Comparison of ENCODE assay signal across 8 cellular contexts in genomic region chr4:71338846-71339593, GRCh38. TPM values are rescaled to one million over a fixed set of nuclear protein-coding genes. Genes with fewer than 3 reads are reported as not detected.
DNase-seq lines count a peak whose midpoint lies in the region; ATAC-seq, FAIRE-seq and TF ChIP-seq lines count a peak whose summit lies in the region.

TSS of gene SLC4A4 (plus strand) at chr4:71339020.

- TF ChIP-seq POLR2A in GM12891 (IDR thresholded peaks at IDR 0.05; ENCODE audit: low read depth, low read length) (no peak), H1 (IDR thresholded peaks at IDR 0.05; ENCODE audit: control extremely low read depth in 1 of 2, low read depth in 2 of 2, low read length in 2 of 2) (no peak)

- no peaks in the 10 kb centered on the region for H3K4me1 ChIP-seq in H1 (replicated peaks in 1 of 4; ENCODE audit: control insufficient read depth in 3 of 4, insufficient read depth in 4 of 4, low read length in 3 of 4)
- no peaks in the 10 kb centered on the region for H3K4me1 ChIP-seq in hepatocyte (ENCODE audit: insufficient read depth)

- H3K79me2 ChIP-seq in H1 (ENCODE audit: control insufficient read depth in 1 of 2, insufficient read depth in 2 of 2, low read length in 2 of 2) (no peaks in the 10 kb centered on the region), hepatocyte (no peaks in the 10 kb centered on the region)

- no peak within 1 kb of the TSS for H3K14ac ChIP-seq in H1 (ENCODE audit: insufficient read length)

- no peak for TF ChIP-seq RAD21 in H1 (IDR thresholded peaks at IDR 0.05 in 1 of 2, conservative IDR thresholded peaks at IDR 0.05 in 1 of 2; ENCODE audit: low read depth in 2 of 2, low read length in 2 of 2)

- no peak within 1 kb of the TSS for H3K18ac ChIP-seq in H1 (ENCODE audit: extremely low read depth, low read length)

- H2AFZ ChIP-seq in H1 (ENCODE audit: low read length) = no peak within 1 kb of the TSS
- no peak within 1 kb of the TSS for H2AFZ ChIP-seq in hepatocyte

- no peak within 1 kb of the TSS for H3K56ac ChIP-seq in H1 (replicated peaks; ENCODE audit: insufficient read length, low read depth, low read length)

- DNase-seq in GM12891 (ENCODE audit: insufficient read length, low spot score) = peak; percentile 24
- DNase-seq in HS-5 (ENCODE audit: low read depth) = peak; percentile 48
- DNase-seq in H1 (ENCODE audit: low read depth in 1 of 2, low spot score in 2 of 2) = no peak
- DNase-seq in stimulated activated effector memory CD8-positive, alpha-beta T cell treated with anti-CD3 and anti-CD28 coated beads, Interleukin-12 subunit alpha, Interleukin-12 subunit beta, amount 100 ng/mL, for 72 hours (ENCODE audit: low spot score in 2 of 2) = peak in 1 of 2 donors; percentile 50
- DNase-seq in dermis blood vessel endothelial cell = no peak
- DNase-seq in hepatocyte (ENCODE audit: low spot score) = no peak
- no peak for DNase-seq in NCI-H2196 (lab: John Stamatoyannopoulos, UW; ENCODE audit: unreplicated experiment)

- FAIRE-seq in GM12891 (lab: Jason Lieb, UNC) (no peak), H1 (lab: Jason Lieb, UNC) (no peak)

- H2BK20ac ChIP-seq in H1 (ENCODE audit: low read length) = no peak within 1 kb of the TSS

- no peak within 1 kb of the TSS for H2AK5ac ChIP-seq in H1 (ENCODE audit: low read depth, low read length)

- CTCF ChIA-PET in H1 (lab: Charles Lee; ENCODE audit: partially characterized antibody) = interaction anchor here (0.6 kb wide), 1 partner anchor 52 kb away, joined by 3 read pairs; no protein-coding TSS in a partner anchor

- H2BK5ac ChIP-seq in H1 (ENCODE audit: low read depth, low read length) = no peak within 1 kb of the TSS

- H3K4me2 ChIP-seq in H1 (ENCODE audit: insufficient read depth in 1 of 2, low read depth in 2 of 2, low read length in 2 of 2) (no peak within 1 kb of the TSS), hepatocyte (no peak within 1 kb of the TSS)

- TF ChIP-seq CTCF in H1 (IDR thresholded peaks at IDR 0.05; ENCODE audit: control extremely low read depth in 1 of 3, insufficient read depth in 1 of 3, low read depth in 1 of 3, low read length in 3 of 3) (no peak), hepatocyte (IDR thresholded peaks at IDR 0.05; ENCODE audit: poor library complexity) (no peak)

- H3K27me3 ChIP-seq in H1 (replicated peaks in 1 of 4; ENCODE audit: control insufficient read depth in 3 of 4, extremely low read depth in 1 of 4, insufficient read depth in 3 of 4, low read length in 3 of 4) (no peaks in the 10 kb centered on the region), hepatocyte (no peaks in the 10 kb centered on the region)

- H3K4me3 ChIP-seq in H1 (ENCODE audit: extremely low read depth in 1 of 4, insufficient read depth in 2 of 4, low read depth in 3 of 4, low read length in 4 of 4) (no peak within 1 kb of the TSS), hepatocyte (no peak within 1 kb of the TSS)

- no peak within 1 kb of the TSS for H2BK15ac ChIP-seq in H1 (ENCODE audit: low read length)

- no peaks in the 10 kb centered on the region for H3K23me2 ChIP-seq in H1 (ENCODE audit: low read depth, low read length)

- H3K9me3 ChIP-seq in H1 (ENCODE audit: insufficient read depth in 2 of 2, low read depth in 1 of 2, low read length in 1 of 2) (no peaks in the 10 kb centered on the region), hepatocyte (ENCODE audit: low read depth) (no peaks in the 10 kb centered on the region)

- POLR2A ChIA-PET in H1 (lab: Charles Lee; ENCODE audit: partially characterized antibody) = interaction anchor here (1.0 kb wide), 1 partner anchor 10 kb away, joined by 3 read pairs; no protein-coding TSS in a partner anchor

- no peaks in the 10 kb centered on the region for H3K79me1 ChIP-seq in H1 (ENCODE audit: low read depth, low read length)

- no peak within 1 kb of the TSS for H3K27ac ChIP-seq in H1 (ENCODE audit: low read depth, low read length)
- no peak within 1 kb of the TSS for H3K27ac ChIP-seq in hepatocyte

- H2BK12ac ChIP-seq in H1 (ENCODE audit: low read depth, low read length) = peak within 1 kb of the TSS; percentile 50; the same call in 1 of the 2 replicates

- no peak within 1 kb of the TSS for H4K91ac ChIP-seq in H1 (replicated peaks; ENCODE audit: insufficient read length, low read length)

- H3K4me3 Mint-ChIP-seq in stimulated activated effector memory CD8-positive, alpha-beta T cell treated with anti-CD3 and anti-CD28 coated beads, Interleukin-12 subunit alpha, Interleukin-12 subunit beta, amount 100 ng/mL, for 72 hours = no peak within 1 kb of the TSS

- H3K4ac ChIP-seq in H1 (replicated peaks; ENCODE audit: insufficient read length, low read depth, low read length) = no peak within 1 kb of the TSS

- ATAC-seq in GM21576 (IDR thresholded peaks at IDR 0.05; ENCODE audit: unreplicated experiment) = peak; percentile 99
- ATAC-seq in stimulated activated effector memory CD8-positive, alpha-beta T cell treated with anti-CD3 and anti-CD28 coated beads, Interleukin-12 subunit alpha, Interleukin-12 subunit beta, amount 100 ng/mL, for 72 hours = peak; percentile 99

- H4K20me1 ChIP-seq in H1 (replicated peaks in 1 of 2; ENCODE audit: control insufficient read depth in 1 of 2, insufficient read depth in 2 of 2, low read length in 2 of 2) = no peaks in the 10 kb centered on the region
- H4K20me1 ChIP-seq in hepatocyte (ENCODE audit: insufficient read depth, poor library complexity, severe bottlenecking) = no peaks in the 10 kb centered on the region

- H3K36me3 ChIP-seq in H1 (ENCODE audit: control insufficient read depth in 2 of 4, insufficient read depth in 4 of 4, low read length in 3 of 4) (no peaks in the 10 kb centered on the region), hepatocyte (replicated peaks; ENCODE audit: insufficient read depth, low read depth) (no peaks in the 10 kb centered on the region)

- no peak within 1 kb of the TSS for H4K5ac ChIP-seq in H1 (ENCODE audit: insufficient read length, low read depth, low read length)

- H3K23ac ChIP-seq in H1 (ENCODE audit: insufficient read length) = no peak within 1 kb of the TSS

- H3K9ac ChIP-seq in H1 (replicated peaks in 1 of 4; ENCODE audit: extremely low read depth in 1 of 4, low read depth in 3 of 4, low read length in 3 of 4) = no peak within 1 kb of the TSS

- H3K9me3 Mint-ChIP-seq in stimulated activated effector memory CD8-positive, alpha-beta T cell treated with anti-CD3 and anti-CD28 coated beads, Interleukin-12 subunit alpha, Interleukin-12 subunit beta, amount 100 ng/mL, for 72 hours = peaks cover 3% of the 10 kb centered on the region

- no peak for TF ChIP-seq EP300 in H1 (IDR thresholded peaks at IDR 0.05; ENCODE audit: borderline replicate concordance in 1 of 2, low read depth in 2 of 2, low read length in 2 of 2)

- H3K27ac Mint-ChIP-seq in stimulated activated effector memory CD8-positive, alpha-beta T cell treated with anti-CD3 and anti-CD28 coated beads, Interleukin-12 subunit alpha, Interleukin-12 subunit beta, amount 100 ng/mL, for 72 hours = no peak within 1 kb of the TSS

- no peaks in the 10 kb centered on the region for H3K36me3 Mint-ChIP-seq in stimulated activated effector memory CD8-positive, alpha-beta T cell treated with anti-CD3 and anti-CD28 coated beads, Interleukin-12 subunit alpha, Interleukin-12 subunit beta, amount 100 ng/mL, for 72 hours

- no peak within 1 kb of the TSS for H2BK120ac ChIP-seq in H1 (replicated peaks; ENCODE audit: low read depth, low read length)

- H3K9me2 ChIP-seq in hepatocyte (replicated peaks; ENCODE audit: insufficient read depth) = no peaks in the 10 kb centered on the region

- WGBS in H1 (ENCODE audit: extremely low coverage in 1 of 2, insufficient coverage in 1 of 2, insufficient read length in 1 of 2, insufficient replicate concordance in 2 of 2, low coverage in 1 of 2, low lambda C conversion rate in 2 of 2, missing lambda C conversion rate in 1 of 2), 2 experiments = 93% methylated on average over 8 of the region's 8 CpGs; no CpG with 5 or more reads in 1 of the 2 experiments
- 95% methylated on average over 8 of the region's 8 CpGs for WGBS in hepatocyte (ENCODE audit: low lambda C conversion rate, missing lambda C conversion rate)

- H3K4me1 Mint-ChIP-seq in stimulated activated effector memory CD8-positive, alpha-beta T cell treated with anti-CD3 and anti-CD28 coated beads, Interleukin-12 subunit alpha, Interleukin-12 subunit beta, amount 100 ng/mL, for 72 hours = peaks cover 13% of the 10 kb centered on the region

- H4K8ac ChIP-seq in H1 (ENCODE audit: extremely low read depth, insufficient read depth, low read length) = no peak within 1 kb of the TSS

TF ChIP-seq in GM12891, 5 proteins besides CTCF, POLR2A, EP300 and RAD21:
- TF ChIP-seq SPI1 (IDR thresholded peaks at IDR 0.05; ENCODE audit: low read depth, low read length) (peak; percentile 89), TAF1 (IDR thresholded peaks at IDR 0.05; ENCODE audit: low read depth, low read length) (no peak)
TF ChIP-seq in GM12891: peak in this region for 1.

TF ChIP-seq in H1, 55 proteins besides CTCF, POLR2A, EP300 and RAD21 (continues in another document):
- no peak for TF ChIP-seq HDAC2 (IDR thresholded peaks at IDR 0.05; ENCODE audit: borderline replicate concordance in 1 of 2, low read depth in 2 of 2, low read length in 2 of 2)
- no peak for TF ChIP-seq RXRA (IDR thresholded peaks at IDR 0.05; ENCODE audit: insufficient read depth, low read depth, low read length)
- TF ChIP-seq MAX (IDR thresholded peaks at IDR 0.05) = no peak
- TF ChIP-seq CHD1 (IDR thresholded peaks at IDR 0.05; ENCODE audit: low read depth, low read length) = no peak
- no peak for TF ChIP-seq SP1 (IDR thresholded peaks at IDR 0.05; ENCODE audit: low read depth, low read length)
- no peak for TF ChIP-seq CREB1 (IDR thresholded peaks at IDR 0.05)
- TF ChIP-seq EGR1 (IDR thresholded peaks at IDR 0.05; ENCODE audit: borderline replicate concordance, low read depth, low read length) = no peak
- no peak for TF ChIP-seq SIRT6 (IDR thresholded peaks at IDR 0.05; ENCODE audit: low read length)
- TF ChIP-seq TCF12 (IDR thresholded peaks at IDR 0.05; ENCODE audit: low read depth, low read length) = no peak

RNA-seq across cellular contexts. Expression of gene SLC4A4, which starts in this region (rescaled TPM):
- polyA plus RNA-seq in GM12891 (2012; ENCODE audit: low read depth, missing spikeins) = 0.04 TPM
- 1.2 and 2.8 TPM in 2 replicates for total RNA-seq in H1 (2021; fragmentation: NEBNext Ultra II Directional; extraction: Animal tissue kit (Norgen Biotek cat#: 25700))
- polyA plus RNA-seq in H1 (2011; rRNA removed) = 0.41 and 0.67 TPM in 2 replicates
- 0.43 TPM for polyA plus RNA-seq in H1 (2011; cell fraction: cytosol; rRNA removed)
- 0.36 TPM for polyA plus RNA-seq in H1 (2011; cell fraction: nucleus; rRNA removed)
- polyA plus RNA-seq in H1 (2012, experiment 1 of 2) = 0.59 to 1.2 TPM (median 0.73 TPM) in 4 replicates
- 0.05 TPM for polyA plus RNA-seq in H1 (2012, experiment 2 of 2)
- 1.1 TPM for polyA plus RNA-seq in H1 (2013, experiment 1 of 2)
- 0.94 TPM for polyA plus RNA-seq in H1 (2013, experiment 2 of 2)
- polyA minus RNA-seq in H1 (2011; rRNA and poly(A)+ RNA removed) = 1.8 and 1.9 TPM in 2 replicates
- 0.81 TPM for polyA minus RNA-seq in H1 (2011; cell fraction: cytosol; rRNA and poly(A)+ RNA removed)
- 3.5 TPM for polyA minus RNA-seq in H1 (2011; cell fraction: nucleus; rRNA and poly(A)+ RNA removed)
- 0.05 and 0.17 TPM in 2 replicates for total RNA-seq in dermis blood vessel endothelial cell
- 11.4 and 14.2 TPM in 2 replicates for total RNA-seq in hepatocyte
- polyA plus RNA-seq in hepatocyte = 9.6 and 16.6 TPM in 2 replicates

Comparison
In these comparisons a context has a peak if more than half of its experiments do, and no peak if none do; other contexts are left out.
1. DNase-seq: peak in GM12891 (single experiment) and HS-5 (single experiment); none in H1 (0 of 2), dermis blood vessel endothelial cell (single experiment), hepatocyte (single experiment) and NCI-H2196 (single experiment).